23 cellular contexts compared by ENCODE assay signal in the genomic region with DNA sequence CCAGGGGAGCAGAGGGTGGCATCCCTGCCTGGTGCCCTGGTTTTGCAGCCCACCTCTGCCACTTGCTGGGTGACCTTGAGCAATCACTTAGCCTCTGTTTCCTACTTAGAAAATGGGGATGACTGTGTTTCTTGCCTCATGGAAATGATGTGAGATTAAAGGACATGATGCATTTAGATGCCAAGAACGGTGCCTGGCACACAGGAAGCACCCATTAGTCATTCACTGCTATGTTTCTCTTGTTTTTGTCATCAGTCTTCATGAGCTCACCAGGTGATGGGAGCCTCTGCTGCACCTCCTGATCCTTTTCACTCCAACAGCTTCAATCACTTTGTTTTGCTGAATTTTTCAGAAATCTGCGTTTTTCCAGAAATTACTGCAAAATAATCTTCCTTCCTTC. TPM values are rescaled to one million over a fixed set of nuclear protein-coding genes. Genes with fewer than 3 reads are reported as not detected.
DNase-seq lines count a peak whose midpoint lies in the region; ATAC-seq, FAIRE-seq and TF ChIP-seq lines count a peak whose summit lies in the region.
"Had no signal": no experiment of that assay in that cellular context is flagged by ENCODE, and none has a peak within 500 bp of the region (broad histone marks: within the 10 kb centered on the region; RNA-seq: fewer than 3 reads in every experiment).

No MANE protein-coding gene starts in this region.

- H2AK5ac ChIP-seq in trophoblast cell (ENCODE audit: low read length): no peak overlapping the region

- H3K4me3 ChIP-seq in bronchial epithelial cell (ENCODE audit: low read depth, low read length): no peak overlapping the region
- no peak overlapping the region for H3K4me3 ChIP-seq in trophoblast cell (ENCODE audit: low read depth, low read length)
- H3K4me3 ChIP-seq: esophagus squamous epithelium, ovary had no signal

- H3K4ac ChIP-seq in trophoblast cell (ENCODE audit: low read depth, low read length): no peak overlapping the region

- TF ChIP-seq CTCF in bronchial epithelial cell (IDR thresholded peaks at IDR 0.05; ENCODE audit: insufficient read depth, low read length, severe bottlenecking): no peak

- H2BK12ac ChIP-seq in trophoblast cell (ENCODE audit: low read length): no peak overlapping the region

- no peaks in the 10 kb centered on the region for H3K9me3 Mint-ChIP-seq in activated naive CD4-positive, alpha-beta T cell treated with anti-CD3 and anti-CD28 coated beads, Interleukin-2, amount 50 U/mL, for 72 hours
- no peaks in the 10 kb centered on the region for H3K9me3 Mint-ChIP-seq in activated naive CD4-positive, alpha-beta T cell treated with anti-CD3 and anti-CD28 coated beads, Interleukin-2, amount 10 ng/mL, durations not matched to agents 7 days and 5 days
- H3K9me3 Mint-ChIP-seq: CD14-positive monocyte, IgD-negative memory B cell, mesothelial cell of epicardium, natural killer cell had no signal

- H4K12ac ChIP-seq in trophoblast cell (ENCODE audit: low read depth, low read length): no peak overlapping the region

- H3K79me2 ChIP-seq in trophoblast cell (ENCODE audit: control insufficient read depth, insufficient read depth, low read length, poor library complexity): peaks cover 2% of the 10 kb centered on the region

- peak overlapping the region; percentile 21 for H3K18ac ChIP-seq in trophoblast cell (ENCODE audit: low read length)

- H3K36me3 ChIP-seq in bronchial epithelial cell (ENCODE audit: control insufficient read depth, insufficient read depth, low read length): peaks cover 25% of the 10 kb centered on the region
- H3K36me3 ChIP-seq in trophoblast cell (ENCODE audit: control insufficient read depth in 1 of 2, insufficient read depth in 2 of 2, low read length in 2 of 2): peaks cover 60 to 76% of the 10 kb centered on the region in 2 experiments
- H3K36me3 ChIP-seq: ovary had no signal

- no peaks in the 10 kb centered on the region for H3K4me1 Mint-ChIP-seq in activated naive CD4-positive, alpha-beta T cell treated with anti-CD3 and anti-CD28 coated beads, Interleukin-2, amount 10 ng/mL, durations not matched to agents 7 days and 5 days
- H3K4me1 Mint-ChIP-seq: IgD-negative memory B cell, mesothelial cell of epicardium, natural killer cell had no signal

- WGBS in trophoblast cell (ENCODE audit: extremely low coverage, insufficient coverage, insufficient read length): no CpG with 5 or more reads among the region's 2 CpGs

- no peaks in the 10 kb centered on the region for H3K27me3 Mint-ChIP-seq in activated naive CD4-positive, alpha-beta T cell treated with anti-CD3 and anti-CD28 coated beads, Interleukin-2, amount 10 ng/mL, durations not matched to agents 7 days and 5 days
- H3K27me3 Mint-ChIP-seq: IgD-negative memory B cell had no signal

- H3K14ac ChIP-seq in trophoblast cell (ENCODE audit: low read length): no peak overlapping the region

- H4K8ac ChIP-seq in trophoblast cell (ENCODE audit: low read depth, low read length): no peak overlapping the region

- CTCF ChIA-PET in activated naive CD4-positive, alpha-beta T cell treated with anti-CD3 and anti-CD28 coated beads, Interleukin-2, amount 10 ng/mL, durations not matched to agents 7 days and 5 days (lab: Charles Lee): no interaction called here

- H3K4me2 ChIP-seq in trophoblast cell (ENCODE audit: low read length): no peak overlapping the region

- no peak overlapping the region for H2AFZ ChIP-seq in trophoblast cell (ENCODE audit: insufficient read depth, low read length, poor library complexity)

- H3K27ac ChIP-seq in trophoblast cell (ENCODE audit: low read depth, low read length): no peak overlapping the region
- H3K27ac ChIP-seq: esophagus squamous epithelium, ovary had no signal

- H2BK5ac ChIP-seq in trophoblast cell (ENCODE audit: low read depth, low read length, poor library complexity): no peak overlapping the region

- no peak overlapping the region for H4K91ac ChIP-seq in trophoblast cell (ENCODE audit: low read depth, low read length)

- H3K27me3 ChIP-seq in bronchial epithelial cell (ENCODE audit: control insufficient read depth, insufficient read depth, low read length) (no peaks in the 10 kb centered on the region), trophoblast cell (ENCODE audit: insufficient read depth, low read length) (no peaks in the 10 kb centered on the region)
- H3K27me3 ChIP-seq: esophagus squamous epithelium, ovary had no signal

- H3K4me3 Mint-ChIP-seq in activated naive CD4-positive, alpha-beta T cell treated with anti-CD3 and anti-CD28 coated beads, Interleukin-2, amount 10 ng/mL, durations not matched to agents 7 days and 5 days: no peak overlapping the region
- H3K4me3 Mint-ChIP-seq: CD14-positive monocyte, IgD-negative memory B cell, mesothelial cell of epicardium, natural killer cell had no signal

- H3K27ac Mint-ChIP-seq in activated naive CD4-positive, alpha-beta T cell treated with anti-CD3 and anti-CD28 coated beads, Interleukin-2, amount 50 U/mL, for 72 hours: peak overlapping the region; percentile 45 to 87
- H3K27ac Mint-ChIP-seq in activated naive CD4-positive, alpha-beta T cell treated with anti-CD3 and anti-CD28 coated beads, Interleukin-2, amount 10 ng/mL, durations not matched to agents 7 days and 5 days: no peak overlapping the region
- H3K27ac Mint-ChIP-seq: mesothelial cell of epicardium, natural killer cell had no signal

- H3K79me1 ChIP-seq in trophoblast cell (ENCODE audit: low read length): no peaks in the 10 kb centered on the region

- H3K36me3 Mint-ChIP-seq in activated naive CD4-positive, alpha-beta T cell treated with anti-CD3 and anti-CD28 coated beads, Interleukin-2, amount 50 U/mL, for 72 hours: peaks cover 15 to 27% of the 10 kb centered on the region in 2 donors
- H3K36me3 Mint-ChIP-seq in activated naive CD4-positive, alpha-beta T cell treated with anti-CD3 and anti-CD28 coated beads, Interleukin-2, amount 10 ng/mL, durations not matched to agents 7 days and 5 days: peaks cover 58% of the 10 kb centered on the region

- H3K4me1 ChIP-seq in trophoblast cell (ENCODE audit: control insufficient read depth in 1 of 2, insufficient read depth in 2 of 2, low read length in 2 of 2): no peaks in the 10 kb centered on the region
- H3K4me1 ChIP-seq: esophagus squamous epithelium had no signal

- H3K23ac ChIP-seq in trophoblast cell (ENCODE audit: low read length): no peak overlapping the region

- no peak for FAIRE-seq in bronchial epithelial cell (lab: Jason Lieb, UNC)

- no peak overlapping the region for H2BK120ac ChIP-seq in trophoblast cell (ENCODE audit: insufficient read depth, low read length, poor library complexity)

- no peak for DNase-seq in activated naive CD4-positive, alpha-beta T cell treated with anti-CD3 and anti-CD28 coated beads, Interleukin-2, amount 50 U/mL, for 72 hours (ENCODE audit: low spot score in 2 of 2)
- DNase-seq in activated naive CD4-positive, alpha-beta T cell treated with anti-CD3 and anti-CD28 coated beads, Interleukin-2, amount 10 ng/mL, durations not matched to agents 7 days and 5 days: no peak
- DNase-seq in NCI-H226 (peak; percentile 37), bronchial epithelial cell (ENCODE audit: low read depth) (peak; percentile 60), trophoblast cell (no peak), SW 1271 (lab: John Stamatoyannopoulos, UW) (no peak), NCI-H526 treated with DMSO at 0.1 percent for 48 hours (lab: John Stamatoyannopoulos, UW) (no peak)
- DNase-seq: activated gamma-delta T cell; aorta; DMS 273 treated with DMSO at 0.1 percent for 48 hours; effector CD4-positive, alpha-beta T cell; esophagus squamous epithelium; left colon; natural killer cell; NCI-H1694 treated with DMSO at 0.1 percent for 48 hours; NCI-H774; OCI-M1; ovary; right cardiac atrium had no signal

- H3K9ac ChIP-seq in trophoblast cell (ENCODE audit: low read length): no peak overlapping the region

- ATAC-seq in activated naive CD4-positive, alpha-beta T cell treated with anti-CD3 and anti-CD28 coated beads, Interleukin-2, amount 50 U/mL, for 72 hours: peak; percentile 53 to 63
- no peak for ATAC-seq in HG03045 (IDR thresholded peaks at IDR 0.05; ENCODE audit: unreplicated experiment)
- ATAC-seq: left colon, natural killer cell, right cardiac atrium had no signal

- peaks cover 2% of the 10 kb centered on the region for H3K9me3 ChIP-seq in trophoblast cell (ENCODE audit: insufficient read depth, low read depth, low read length)
- H3K9me3 ChIP-seq: esophagus squamous epithelium, ovary had no signal

RNA-seq across cellular contexts. Expression of a gene that starts 23.6 kb away (rescaled TPM):
- total RNA-seq in activated naive CD4-positive, alpha-beta T cell treated with anti-CD3 and anti-CD28 coated beads, Interleukin-2, amount 50 U/mL, for 72 hours: 10 to 100 TPM; 49.7 to 66.8 TPM
- 31.3 and 39.6 TPM in 2 replicates for total RNA-seq in bronchial epithelial cell
- polyA plus RNA-seq in trophoblast cell (2013): 34.6 and 36.5 TPM in 2 replicates

Comparison
In these comparisons a context has a peak if more than half of its experiments do, and no peak if none do; other contexts are left out.
1. DNase-seq: peak in NCI-H226 (single experiment) and bronchial epithelial cell (single experiment); none in activated naive CD4-positive, alpha-beta T cell treated with anti-CD3 and anti-CD28 coated beads, Interleukin-2, amount 50 U/mL, for 72 hours (0 of 2), activated naive CD4-positive, alpha-beta T cell treated with anti-CD3 and anti-CD28 coated beads, Interleukin-2, amount 10 ng/mL, durations not matched to agents 7 days and 5 days (single experiment), trophoblast cell (0 of 2), SW 1271 (0 of 2) and NCI-H526 treated with DMSO at 0.1 percent for 48 hours (single experiment).